Comparison of ENCODE assay signal across 1 cellular context in genomic region chr12:117155278-117156060, GRCh38.
TF ChIP-seq lines count a peak whose summit lies in the region.

No MANE protein-coding gene starts in this region.

TF ChIP-seq in GM12878, 131 proteins besides CTCF, POLR2A, EP300 and RAD21 (continued from another document):
- no peak for TF ChIP-seq CUX1 (IDR thresholded peaks at IDR 0.05; ENCODE audit: insufficient replicate concordance, low read depth, low read length)
- TF ChIP-seq YY1 (IDR thresholded peaks at IDR 0.05; ENCODE audit: low read depth, low read length): peak; percentile 63; the same call in 1 of the 2 replicates
- peak; percentile 39; the same call in 1 of the 2 replicates for TF ChIP-seq RUNX3 (IDR thresholded peaks at IDR 0.05; ENCODE audit: low read length)
- TF ChIP-seq MEF2B (IDR thresholded peaks at IDR 0.05; ENCODE audit: partially characterized antibody, poor library complexity, severe bottlenecking): no peak
- 0 out of 2 replicates have a peak, but pooled peaks have one; percentile 33 for TF ChIP-seq CREM (IDR thresholded peaks at IDR 0.05; ENCODE audit: low read depth)
- TF ChIP-seq NR2F1 (conservative IDR thresholded peaks at IDR 0.05): 0 out of 2 replicates have a peak, but pooled peaks have one; percentile 19
- peak; percentile 64; the same call in 1 of the 2 replicates for TF ChIP-seq DPF2 (IDR thresholded peaks at IDR 0.05)
